ENCODE assay signal across 21 cellular contexts in the genomic region with DNA sequence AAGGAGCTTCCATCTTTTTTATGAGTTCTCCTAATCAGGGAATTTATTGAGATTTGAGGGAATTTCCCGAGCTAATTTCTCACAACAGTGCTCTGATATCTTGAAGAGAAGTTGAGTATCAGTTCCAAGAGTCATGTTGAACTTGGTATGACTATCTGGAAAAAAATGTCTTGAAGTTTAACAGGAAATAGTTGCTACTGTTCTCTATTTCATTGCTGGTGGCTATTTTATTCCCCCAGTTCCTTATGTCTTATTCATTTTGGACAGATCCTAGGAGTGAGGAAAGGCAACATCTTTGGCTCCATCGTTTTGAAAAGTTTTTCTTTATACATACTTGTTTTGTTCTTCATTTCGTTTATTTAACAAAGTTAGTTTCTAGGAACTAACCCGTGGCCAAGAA.
DNase-seq lines count a peak whose midpoint lies in the region; ATAC-seq, FAIRE-seq and TF ChIP-seq lines count a peak whose summit lies in the region.
"Had no signal": no experiment of that assay in that cellular context is flagged by ENCODE, and none has a peak within 500 bp of the region (broad histone marks: within the 10 kb centered on the region; RNA-seq: fewer than 3 reads in every experiment).

No MANE protein-coding gene starts in this region.

- no peak for TF ChIP-seq CTCF in astrocyte (IDR thresholded peaks at IDR 0.05; ENCODE audit: insufficient read depth, low read depth, low read length)
- no peak for TF ChIP-seq CTCF in foreskin fibroblast (IDR thresholded peaks at IDR 0.05; ENCODE audit: low read depth, low read length)
- no peak for TF ChIP-seq CTCF in glutamatergic neuron (IDR thresholded peaks at IDR 0.05; ENCODE audit: partially characterized antibody, unreplicated experiment)

- CTCF ChIA-PET in naive thymus-derived CD4-positive, alpha-beta T cell (lab: Charles Lee), result no interaction called here

- no peak overlapping the region for H3K27ac ChIP-seq in astrocyte (ENCODE audit: low read depth, low read length)
- no peak overlapping the region for H3K27ac ChIP-seq in naive thymus-derived CD4-positive, alpha-beta T cell (ENCODE audit: low read depth, low read length)
- H3K27ac ChIP-seq: 22Rv1, BLaER1, RWPE1, SJSA1 had no signal

- no peaks in the 10 kb centered on the region for H3K79me2 ChIP-seq in astrocyte (ENCODE audit: insufficient read depth, low read length)

- H3K9ac ChIP-seq in astrocyte (ENCODE audit: low read length), result no peak overlapping the region
- H3K9ac ChIP-seq: BLaER1 had no signal

- peaks cover 2% of the 10 kb centered on the region for H3K4me1 Mint-ChIP-seq in astrocyte (ENCODE audit: low read depth, unreplicated experiment)
- H3K4me1 Mint-ChIP-seq in naive thymus-derived CD4-positive, alpha-beta T cell, result no peaks in the 10 kb centered on the region
- no peaks in the 10 kb centered on the region for H3K4me1 Mint-ChIP-seq in glutamatergic neuron (ENCODE audit: low read depth, unreplicated experiment)
- H3K4me1 Mint-ChIP-seq: CD8-positive, alpha-beta memory T cell had no signal

- POLR2A ChIA-PET in naive thymus-derived CD4-positive, alpha-beta T cell (lab: Charles Lee), result no interaction called here

- H3K27ac Mint-ChIP-seq in astrocyte (ENCODE audit: unreplicated experiment) (no peak overlapping the region), glutamatergic neuron (ENCODE audit: unreplicated experiment) (no peak overlapping the region)
- H3K27ac Mint-ChIP-seq in naive thymus-derived CD4-positive, alpha-beta T cell, result no peak overlapping the region
- H3K27ac Mint-ChIP-seq: CD8-positive, alpha-beta memory T cell had no signal

- no peaks in the 10 kb centered on the region for H4K20me1 ChIP-seq in astrocyte (ENCODE audit: insufficient read depth, low read length)
- H4K20me1 ChIP-seq: BLaER1 had no signal

- H3K36me3 ChIP-seq in astrocyte (ENCODE audit: insufficient read depth, low read length), result no peaks in the 10 kb centered on the region
- no peaks in the 10 kb centered on the region for H3K36me3 ChIP-seq in naive thymus-derived CD4-positive, alpha-beta T cell (ENCODE audit: control insufficient read depth in 2 of 3, insufficient read depth in 3 of 3, low read length in 3 of 3)
- H3K36me3 ChIP-seq: BLaER1, SJSA1 had no signal

- intact Hi-C loops in naive thymus-derived CD4-positive, alpha-beta T cell (cut with micrococcal nuclease), result no loop called here

- H3K36me3 Mint-ChIP-seq in astrocyte (ENCODE audit: low read depth, unreplicated experiment), result no peaks in the 10 kb centered on the region
- H3K36me3 Mint-ChIP-seq in naive thymus-derived CD4-positive, alpha-beta T cell, result no peaks in the 10 kb centered on the region
- H3K36me3 Mint-ChIP-seq in glutamatergic neuron (ENCODE audit: unreplicated experiment), result no peaks in the 10 kb centered on the region
- H3K36me3 Mint-ChIP-seq: CD8-positive, alpha-beta memory T cell had no signal

- no peak overlapping the region for H3K4me3 Mint-ChIP-seq in astrocyte (ENCODE audit: unreplicated experiment)
- H3K4me3 Mint-ChIP-seq in naive thymus-derived CD4-positive, alpha-beta T cell, result no peak overlapping the region
- H3K4me3 Mint-ChIP-seq in glutamatergic neuron (ENCODE audit: unreplicated experiment), result no peak overlapping the region
- H3K4me3 Mint-ChIP-seq: CD8-positive, alpha-beta memory T cell had no signal

- H3K9me3 Mint-ChIP-seq in astrocyte (ENCODE audit: unreplicated experiment) (peaks cover 3% of the 10 kb centered on the region), glutamatergic neuron (ENCODE audit: unreplicated experiment) (peaks cover 1% of the 10 kb centered on the region)
- peaks cover 0 to 16% (median 4%) of the 10 kb centered on the region in 11 donors for H3K9me3 Mint-ChIP-seq in naive thymus-derived CD4-positive, alpha-beta T cell

- H3K4me2 ChIP-seq in astrocyte (ENCODE audit: low read length), result no peak overlapping the region
- H3K4me2 ChIP-seq: BLaER1 had no signal

- H3K4me3 ChIP-seq in astrocyte (ENCODE audit: insufficient read depth, low read depth, low read length), result no peak overlapping the region
- H3K4me3 ChIP-seq in foreskin fibroblast (ENCODE audit: low read depth in 1 of 2, low read length in 2 of 2), result no peak overlapping the region
- no peak overlapping the region for H3K4me3 ChIP-seq in naive thymus-derived CD4-positive, alpha-beta T cell (ENCODE audit: low read length)
- H3K4me3 ChIP-seq: BLaER1, SJSA1 had no signal

- H3K4me1 ChIP-seq in astrocyte (ENCODE audit: insufficient read depth, low read length), result no peaks in the 10 kb centered on the region
- H3K4me1 ChIP-seq in naive thymus-derived CD4-positive, alpha-beta T cell (ENCODE audit: control insufficient read depth in 2 of 2, insufficient read depth in 2 of 2, low read length in 2 of 2), result no peaks in the 10 kb centered on the region
- H3K4me1 ChIP-seq: BLaER1, SJSA1 had no signal

- no peak for ATAC-seq in naive thymus-derived CD4-positive, alpha-beta T cell
- ATAC-seq in GM18511 (IDR thresholded peaks at IDR 0.05; ENCODE audit: unreplicated experiment), result no peak

- no peaks in the 10 kb centered on the region for H3K9me3 ChIP-seq in astrocyte (ENCODE audit: insufficient read depth, low read depth, low read length)
- H3K9me3 ChIP-seq in naive thymus-derived CD4-positive, alpha-beta T cell (ENCODE audit: control insufficient read depth in 2 of 3, low read length in 3 of 3), result no peaks in the 10 kb centered on the region
- H3K9me3 ChIP-seq: BLaER1, SJSA1 had no signal

- H3K27me3 Mint-ChIP-seq in astrocyte (ENCODE audit: low read depth, unreplicated experiment) (no peaks in the 10 kb centered on the region), glutamatergic neuron (ENCODE audit: unreplicated experiment) (no peaks in the 10 kb centered on the region)
- H3K27me3 Mint-ChIP-seq in naive thymus-derived CD4-positive, alpha-beta T cell, result no peaks in the 10 kb centered on the region
- H3K27me3 Mint-ChIP-seq: CD8-positive, alpha-beta memory T cell had no signal

- H3K27me3 ChIP-seq in astrocyte (ENCODE audit: insufficient read depth, low read length), result no peaks in the 10 kb centered on the region
- H3K27me3 ChIP-seq in naive thymus-derived CD4-positive, alpha-beta T cell (ENCODE audit: control insufficient read depth in 2 of 2, insufficient read depth in 2 of 2, low read length in 2 of 2), result no peaks in the 10 kb centered on the region
- H3K27me3 ChIP-seq: BLaER1, SJSA1 had no signal

- no peak overlapping the region for H2AFZ ChIP-seq in astrocyte (ENCODE audit: low read depth, low read length)

- peak; percentile 13 for FAIRE-seq in astrocyte (lab: Jason Lieb, UNC)

- DNase-seq in A172 (ENCODE audit: low spot score) (peak; percentile 4), HCEC 1CT (peak; percentile 34), astrocyte (ENCODE audit: low read depth) (peak; percentile 32), foreskin fibroblast (peak; percentile 2 to 6), MV-4-11 (lab: John Stamatoyannopoulos, UW) (no peak), glutamatergic neuron (no peak)
- no peak for DNase-seq in naive thymus-derived CD4-positive, alpha-beta T cell
- DNase-seq: CD8-positive, alpha-beta memory T cell; DND-41; Karpas-422; NCI-H1105 treated with DMSO at 0.1 percent for 48 hours; NCI-H187; NCI-H446; NCI-H69; NK-92 treated with Interleukin-12 subunit alpha and Interleukin-12 subunit beta, amount 100 ng/mL, for 24 hours; OCI-M1 had no signal

Comparison
In these comparisons a context has a peak if more than half of its experiments do, and no peak if none do; other contexts are left out.
1. DNase-seq: peak in A172 (single experiment), HCEC 1CT (single experiment), astrocyte (single experiment) and foreskin fibroblast (2 of 2); none in MV-4-11 (single experiment), naive thymus-derived CD4-positive, alpha-beta T cell (0 of 9) and glutamatergic neuron (single experiment).